In the genomic region with DNA sequence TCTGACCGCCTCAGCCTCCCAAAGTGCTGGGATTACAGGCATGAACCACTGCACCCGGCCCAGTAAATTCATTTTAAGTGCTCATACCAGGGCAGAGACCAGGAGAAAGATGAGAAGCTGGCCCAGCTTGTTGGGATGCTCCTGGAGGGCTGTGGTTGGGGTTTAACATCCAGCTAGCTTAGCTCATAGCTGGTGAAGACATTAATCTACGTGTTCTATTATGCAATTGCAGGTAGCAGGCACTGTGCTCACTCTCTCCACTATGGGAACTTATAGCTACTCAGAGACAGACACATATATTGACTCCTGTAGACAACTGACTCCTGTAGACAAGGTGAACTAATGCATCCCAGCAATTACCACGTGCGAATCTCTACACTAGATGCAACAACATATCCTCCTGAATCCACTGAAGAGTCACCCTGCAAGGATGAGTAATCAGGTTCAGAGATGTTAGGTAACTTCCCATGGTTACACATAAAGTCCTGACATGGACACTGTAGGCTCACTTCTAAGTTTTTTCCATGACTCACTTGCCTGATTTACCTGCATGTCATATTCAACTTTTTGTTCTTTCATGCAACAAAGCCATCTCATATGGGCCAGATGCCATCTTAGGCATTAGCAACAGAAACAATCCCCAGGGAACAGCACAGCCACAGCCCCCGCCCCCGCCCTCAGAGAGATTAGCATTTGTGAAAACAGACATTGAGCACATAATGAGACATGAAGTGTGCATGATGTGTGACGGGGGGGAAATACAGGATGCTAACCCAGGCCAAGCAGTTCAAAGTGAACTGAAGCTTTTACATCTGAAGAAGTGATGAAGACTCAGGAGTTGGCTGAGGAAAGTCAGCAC, we compare ENCODE assay signal across 8 cellular contexts. TPM values are rescaled to one million over a fixed set of nuclear protein-coding genes. Genes with fewer than 3 reads are reported as not detected.
A peak's percentile ranks its signal among the peaks of the same experiment; 100 is the strongest.
DNase-seq lines count a peak whose midpoint lies in the region; ATAC-seq lines count a peak whose summit lies in the region.

No MANE protein-coding gene starts in this region.

- peak; percentile 72 for DNase-seq in D341Med (ENCODE audit: low spot score)
- DNase-seq in NCI-H2171 (lab: John Stamatoyannopoulos, UW), result peak; percentile 29
- peak; percentile 4 to 5 for DNase-seq in dermis microvascular lymphatic vessel endothelial cell (ENCODE audit: low read depth in 2 of 2)
- peak; percentile 60 for DNase-seq in stimulated activated CD8-positive, alpha-beta memory T cell treated with anti-CD3 and anti-CD28 coated beads, Interleukin-4, amount 100 ng/mL, for 48 hours
- no peak for DNase-seq in left lobe of liver (ENCODE audit: low spot score)
- no peak for DNase-seq in NCI-H446 treated with DMSO at 0.1 percent for 48 hours (lab: John Stamatoyannopoulos, UW)

- ATAC-seq in GM21619 (IDR thresholded peaks at IDR 0.05; ENCODE audit: unreplicated experiment) (peak; percentile 65), left lobe of liver (no peak), HG02571 (IDR thresholded peaks at IDR 0.05; ENCODE audit: unreplicated experiment) (no peak)

RNA-seq across cellular contexts. Expression of a gene that starts 37.2 kb away (rescaled TPM):
- total RNA-seq in dermis microvascular lymphatic vessel endothelial cell (28.4 and 33.6 TPM in 2 replicates), left lobe of liver (43.6 TPM)

Comparison
In these comparisons a context has a peak if more than half of its experiments do, and no peak if none do; other contexts are left out.
1. DNase-seq: peak in D341Med (single experiment), NCI-H2171 (single experiment), dermis microvascular lymphatic vessel endothelial cell (2 of 2) and stimulated activated CD8-positive, alpha-beta memory T cell treated with anti-CD3 and anti-CD28 coated beads, Interleukin-4, amount 100 ng/mL, for 48 hours (single experiment); none in left lobe of liver (single experiment) and NCI-H446 treated with DMSO at 0.1 percent for 48 hours (single experiment).